ENCODE assay signal across 2 cellular contexts in the genomic region with DNA sequence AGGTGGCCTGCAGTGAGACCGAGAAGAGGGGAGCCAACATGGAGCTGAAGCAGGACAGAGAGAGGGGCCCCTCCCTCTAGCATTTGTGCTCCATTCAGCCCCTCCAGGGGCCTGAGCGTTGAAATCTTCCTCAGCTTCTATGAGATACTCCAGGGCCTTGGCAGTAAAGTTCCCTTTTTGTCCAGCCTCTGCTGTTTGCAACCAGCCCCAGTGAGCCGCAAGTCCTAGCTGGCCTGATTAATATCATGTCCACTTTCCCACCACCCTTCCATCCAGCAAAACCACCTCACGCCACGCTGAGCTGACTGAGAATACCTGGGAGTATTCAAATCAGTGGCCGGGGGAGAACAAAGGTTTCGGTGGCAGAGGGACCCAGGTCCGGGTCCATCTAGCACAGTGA.
TF ChIP-seq lines count a peak whose summit lies in the region.

No MANE protein-coding gene starts in this region.

TF ChIP-seq in HepG2, 621 proteins besides CTCF, POLR2A, EP300 and RAD21:
- TF ChIP-seq, protein P1, sequence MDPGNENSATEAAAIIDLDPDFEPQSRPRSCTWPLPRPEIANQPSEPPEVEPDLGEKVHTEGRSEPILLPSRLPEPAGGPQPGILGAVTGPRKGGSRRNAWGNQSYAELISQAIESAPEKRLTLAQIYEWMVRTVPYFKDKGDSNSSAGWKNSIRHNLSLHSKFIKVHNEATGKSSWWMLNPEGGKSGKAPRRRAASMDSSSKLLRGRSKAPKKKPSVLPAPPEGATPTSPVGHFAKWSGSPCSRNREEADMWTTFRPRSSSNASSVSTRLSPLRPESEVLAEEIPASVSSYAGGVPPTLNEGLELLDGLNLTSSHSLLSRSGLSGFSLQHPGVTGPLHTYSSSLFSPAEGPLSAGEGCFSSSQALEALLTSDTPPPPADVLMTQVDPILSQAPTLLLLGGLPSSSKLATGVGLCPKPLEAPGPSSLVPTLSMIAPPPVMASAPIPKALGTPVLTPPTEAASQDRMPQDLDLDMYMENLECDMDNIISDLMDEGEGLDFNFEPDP (CRISPR knock-in tag; conservative IDR thresholded peaks at IDR 0.05), result no peak

TF ChIP-seq in SK-N-SH, 30 proteins besides CTCF, POLR2A, EP300 and RAD21:
- TF ChIP-seq, protein P2, sequence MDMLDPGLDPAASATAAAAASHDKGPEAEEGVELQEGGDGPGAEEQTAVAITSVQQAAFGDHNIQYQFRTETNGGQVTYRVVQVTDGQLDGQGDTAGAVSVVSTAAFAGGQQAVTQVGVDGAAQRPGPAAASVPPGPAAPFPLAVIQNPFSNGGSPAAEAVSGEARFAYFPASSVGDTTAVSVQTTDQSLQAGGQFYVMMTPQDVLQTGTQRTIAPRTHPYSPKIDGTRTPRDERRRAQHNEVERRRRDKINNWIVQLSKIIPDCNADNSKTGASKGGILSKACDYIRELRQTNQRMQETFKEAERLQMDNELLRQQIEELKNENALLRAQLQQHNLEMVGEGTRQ (IDR thresholded peaks at IDR 0.05; ENCODE audit: borderline replicate concordance, low read depth, low read length), result no peak
- TF ChIP-seq TEAD4 (IDR thresholded peaks at IDR 0.05; ENCODE audit: borderline replicate concordance, insufficient read depth) (no peak), JUND (IDR thresholded peaks at IDR 0.05) (no peak), TAF1 (IDR thresholded peaks at IDR 0.05; ENCODE audit: borderline replicate concordance, low read depth, low read length) (no peak), EZH2phosphoT487 (IDR thresholded peaks at IDR 0.05; ENCODE audit: borderline replicate concordance, low read depth) (no peak)
- TF ChIP-seq, protein P3, sequence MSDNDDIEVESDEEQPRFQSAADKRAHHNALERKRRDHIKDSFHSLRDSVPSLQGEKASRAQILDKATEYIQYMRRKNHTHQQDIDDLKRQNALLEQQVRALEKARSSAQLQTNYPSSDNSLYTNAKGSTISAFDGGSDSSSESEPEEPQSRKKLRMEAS (IDR thresholded peaks at IDR 0.05; ENCODE audit: low read depth), result no peak
